In the genomic region with DNA sequence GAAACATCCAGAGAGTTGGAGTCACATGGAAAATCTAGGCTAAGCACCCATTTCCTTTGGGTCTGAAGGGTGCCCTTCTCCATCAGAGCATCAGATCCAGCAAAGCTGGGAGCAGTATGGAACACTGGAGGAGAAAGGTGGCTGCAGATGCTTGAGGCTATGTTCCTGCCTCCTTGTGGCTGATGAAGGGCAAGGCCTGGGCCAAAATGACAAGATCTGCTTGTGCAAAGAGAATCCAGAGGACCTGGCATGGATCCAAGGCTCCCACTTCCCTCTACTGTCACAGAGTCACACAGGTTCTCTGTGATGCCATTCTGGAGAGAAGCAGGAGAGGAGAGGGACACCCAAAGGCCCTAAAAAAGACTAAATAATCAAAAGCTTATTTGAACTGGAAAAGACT, we compare ENCODE assay signal across 11 cellular contexts. TPM values are rescaled to one million over a fixed set of nuclear protein-coding genes. Genes with fewer than 3 reads are reported as not detected.
A peak's percentile ranks its signal among the peaks of the same experiment; 100 is the strongest.
DNase-seq lines count a peak whose midpoint lies in the region; ATAC-seq and TF ChIP-seq lines count a peak whose summit lies in the region.
"Had no signal": no experiment of that assay in that cellular context is flagged by ENCODE, and none has a peak within 500 bp of the region (broad histone marks: within the 10 kb centered on the region; RNA-seq: fewer than 3 reads in every experiment).

No MANE protein-coding gene starts in this region.

- H4K91ac ChIP-seq in IMR-90 (ENCODE audit: insufficient read depth, low read depth, low read length): peak overlapping the region; percentile 39

- no peak overlapping the region for H2AFZ ChIP-seq in IMR-90 (replicated peaks; ENCODE audit: low read length, poor library complexity)

- H3K23ac ChIP-seq in IMR-90 (ENCODE audit: low read depth, low read length): no peak overlapping the region

- intact Hi-C loops in IMR-90 (cut with micrococcal nuclease): no loop called here
- intact Hi-C loops in Right ventricle myocardium superior (cut with DNase I): no loop called here
- intact Hi-C loops in posterior vena cava (cut with DNase I): no loop called here

- no peak for TF ChIP-seq RAD21 in IMR-90 (IDR thresholded peaks at IDR 0.05; ENCODE audit: low read length)

- H4K8ac ChIP-seq in IMR-90 (ENCODE audit: low read depth in 2 of 2, low read length in 2 of 2): peak overlapping the region in 1 of 2 experiments; percentile 65; a peak in 2 of 4 replicates

- no peaks in the 10 kb centered on the region for H4K20me1 ChIP-seq in IMR-90 (ENCODE audit: insufficient read depth, low read length)

- peak overlapping the region; percentile 65 for H2BK120ac ChIP-seq in IMR-90 (ENCODE audit: low read depth, low read length)

- H4K5ac ChIP-seq in IMR-90 (ENCODE audit: low read depth, low read length): peak overlapping the region; percentile 49

- no peak overlapping the region for H3K4me3 ChIP-seq in IMR-90 (ENCODE audit: insufficient read depth, low read depth, low read length)
- no peak overlapping the region for H3K4me3 ChIP-seq in coronary artery

- H3K9me3 ChIP-seq in IMR-90 (ENCODE audit: control insufficient read depth, insufficient read depth, low read length): peaks cover 5% of the 10 kb centered on the region

- CTCF ChIA-PET in IMR-90 (lab: Yijun Ruan, JAX): interaction anchor here (0.6 kb wide), 1 partner anchor 955 kb away, joined by 3 read pairs; no protein-coding TSS in a partner anchor

- 0 out of 3 replicates have a peak overlapping the region, but pooled peaks have one; percentile 21 for H2BK15ac ChIP-seq in IMR-90 (ENCODE audit: low read depth, low read length)

- in situ Hi-C loops in IMR-90 (cut with MboI; ENCODE audit: low sequenced_read_pairs): loop anchor here (25.0 kb wide), 1 partner anchor 1416 kb away; no protein-coding TSS in a partner anchor

- H3K36me3 ChIP-seq in IMR-90 (ENCODE audit: control insufficient read depth, insufficient read depth, low read length): no peaks in the 10 kb centered on the region

- no peaks in the 10 kb centered on the region for H3K27me3 ChIP-seq in IMR-90 (ENCODE audit: control insufficient read depth, insufficient read depth, low read length)

- no peak for ATAC-seq in IMR-90 (ENCODE audit: low read depth)
- ATAC-seq in Right ventricle myocardium superior (ENCODE audit: poor library complexity): peak; percentile 48
- no peak for ATAC-seq in GM19452 (IDR thresholded peaks at IDR 0.05; ENCODE audit: unreplicated experiment)
- ATAC-seq in HG03280 (IDR thresholded peaks at IDR 0.05; ENCODE audit: unreplicated experiment): no peak

- no peak overlapping the region for H3K4me2 ChIP-seq in IMR-90 (ENCODE audit: low read depth, low read length)

- H2AK5ac ChIP-seq in IMR-90 (ENCODE audit: low read depth, low read length): peak overlapping the region; percentile 48

- POLR2A ChIA-PET in IMR-90 (lab: Charles Lee; ENCODE audit: unreplicated experiment): no interaction called here

- no peak overlapping the region for H2BK5ac ChIP-seq in IMR-90 (ENCODE audit: low read depth, low read length, poor library complexity, severe bottlenecking)

- H2AK9ac ChIP-seq in IMR-90 (replicated peaks; ENCODE audit: low read depth, low read length, poor library complexity): no peak overlapping the region

- H3K4ac ChIP-seq in IMR-90 (ENCODE audit: low read depth, low read length): peak overlapping the region; percentile 67

- DNase-seq in IMR-90 (no peak), SKM-1 (lab: John Stamatoyannopoulos, UW; ENCODE audit: unreplicated experiment) (peak; percentile 86), Right ventricle myocardium superior (peak; percentile 77), posterior vena cava (ENCODE audit: low spot score) (peak; percentile 89), coronary artery (ENCODE audit: low spot score) (no peak)
- no peak for DNase-seq in effector CD8-positive, alpha-beta T cell (lab: John Stamatoyannopoulos, UW)
- DNase-seq: HCEC 1CT, NCI-H2107 had no signal

- H3K56ac ChIP-seq in IMR-90 (ENCODE audit: extremely low read depth, insufficient read depth, low read length): no peak overlapping the region

- H3K18ac ChIP-seq in IMR-90 (ENCODE audit: low read depth, low read length): peak overlapping the region; percentile 26; the same call in 1 of the 2 replicates

- no peak overlapping the region for H3K9ac ChIP-seq in IMR-90 (ENCODE audit: low read depth, low read length)

- H3K27ac ChIP-seq in IMR-90 (ENCODE audit: insufficient read depth, low read length) (no peak overlapping the region), coronary artery (no peak overlapping the region)

- peaks cover 5% of the 10 kb centered on the region; the same call in 1 of the 2 replicates for H3K9me1 ChIP-seq in IMR-90 (ENCODE audit: insufficient read depth, low read length)

- BruUV-seq in IMR-90 (replicated peaks; lab: Mats Ljungman, UMichigan): no TSS peak

- peak overlapping the region; percentile 47; the same call in 1 of the 2 replicates for H2BK20ac ChIP-seq in IMR-90 (ENCODE audit: low read depth, low read length)

- no peak for TF ChIP-seq POLR2A in IMR-90 (IDR thresholded peaks at IDR 0.05; ENCODE audit: low read depth, low read length)

- peaks cover 10% of the 10 kb centered on the region; the same call in 1 of the 2 replicates for H3K4me1 ChIP-seq in IMR-90 (ENCODE audit: control insufficient read depth, insufficient read depth, low read length)

- H3K79me1 ChIP-seq in IMR-90 (ENCODE audit: low read depth in 1 of 2, low read length in 2 of 2): no peaks in the 10 kb centered on the region

- TF ChIP-seq CTCF in IMR-90 (conservative IDR thresholded peaks at IDR 0.05; ENCODE audit: low read depth, low read length): no peak
- no peak for TF ChIP-seq CTCF in coronary artery (IDR thresholded peaks at IDR 0.05)

- dilution Hi-C loops in IMR-90 (cut with HindIII; ENCODE audit: low sequenced_read_pairs, unreplicated experiment): no loop called here

- 0 out of 2 replicates have a peak overlapping the region, but pooled peaks have one; percentile 56 for H3K14ac ChIP-seq in IMR-90 (replicated peaks; ENCODE audit: low read depth, low read length)

TF ChIP-seq in IMR-90, 13 proteins besides CTCF, POLR2A, EP300 and RAD21:
- TF ChIP-seq MAFK (IDR thresholded peaks at IDR 0.05; ENCODE audit: low read depth, low read length) (no peak), BHLHE40 (IDR thresholded peaks at IDR 0.05; ENCODE audit: low read depth, low read length) (no peak), RCOR1 (IDR thresholded peaks at IDR 0.05; ENCODE audit: insufficient replicate concordance, low read length) (no peak), FOS (IDR thresholded peaks at IDR 0.05; ENCODE audit: low read depth, low read length) (no peak), CEBPB (IDR thresholded peaks at IDR 0.05; ENCODE audit: low read depth, low read length) (no peak), MXI1 (IDR thresholded peaks at IDR 0.05; ENCODE audit: borderline replicate concordance, low read depth, low read length) (no peak), NFE2L2 (IDR thresholded peaks at IDR 0.05; ENCODE audit: low read depth, low read length) (no peak), RFX5 (IDR thresholded peaks at IDR 0.05; ENCODE audit: low read depth, low read length) (no peak), MAZ (IDR thresholded peaks at IDR 0.05; ENCODE audit: borderline replicate concordance, low read depth, low read length) (no peak), CHD1 (IDR thresholded peaks at IDR 0.05; ENCODE audit: low read depth, low read length) (no peak), SMC3 (IDR thresholded peaks at IDR 0.05; ENCODE audit: low read depth, low read length) (no peak)
- TF ChIP-seq, protein P1, sequence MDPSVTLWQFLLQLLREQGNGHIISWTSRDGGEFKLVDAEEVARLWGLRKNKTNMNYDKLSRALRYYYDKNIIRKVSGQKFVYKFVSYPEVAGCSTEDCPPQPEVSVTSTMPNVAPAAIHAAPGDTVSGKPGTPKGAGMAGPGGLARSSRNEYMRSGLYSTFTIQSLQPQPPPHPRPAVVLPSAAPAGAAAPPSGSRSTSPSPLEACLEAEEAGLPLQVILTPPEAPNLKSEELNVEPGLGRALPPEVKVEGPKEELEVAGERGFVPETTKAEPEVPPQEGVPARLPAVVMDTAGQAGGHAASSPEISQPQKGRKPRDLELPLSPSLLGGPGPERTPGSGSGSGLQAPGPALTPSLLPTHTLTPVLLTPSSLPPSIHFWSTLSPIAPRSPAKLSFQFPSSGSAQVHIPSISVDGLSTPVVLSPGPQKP (IDR thresholded peaks at IDR 0.05; ENCODE audit: borderline replicate concordance, low read depth, low read length): no peak
- TF ChIP-seq, protein P2, sequence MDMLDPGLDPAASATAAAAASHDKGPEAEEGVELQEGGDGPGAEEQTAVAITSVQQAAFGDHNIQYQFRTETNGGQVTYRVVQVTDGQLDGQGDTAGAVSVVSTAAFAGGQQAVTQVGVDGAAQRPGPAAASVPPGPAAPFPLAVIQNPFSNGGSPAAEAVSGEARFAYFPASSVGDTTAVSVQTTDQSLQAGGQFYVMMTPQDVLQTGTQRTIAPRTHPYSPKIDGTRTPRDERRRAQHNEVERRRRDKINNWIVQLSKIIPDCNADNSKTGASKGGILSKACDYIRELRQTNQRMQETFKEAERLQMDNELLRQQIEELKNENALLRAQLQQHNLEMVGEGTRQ (IDR thresholded peaks at IDR 0.05; ENCODE audit: low read depth, low read length): no peak

RNA-seq across cellular contexts. Expression of a gene that starts 9.2 kb away (rescaled TPM):
- total RNA-seq in IMR-90 (2012; rRNA removed): 0.54 and 0.56 TPM in 2 replicates
- polyA plus RNA-seq in IMR-90 (2012; rRNA removed): 0.09 and 0.12 TPM in 2 replicates
- polyA plus RNA-seq in IMR-90 (2012; cell fraction: cytosol; rRNA removed): 0.02 TPM in 2 replicates
- 0.11 and 0.94 TPM in 2 replicates for polyA plus RNA-seq in IMR-90 (2012; cell fraction: nucleus; rRNA removed; ENCODE audit: low replicate concordance)
- total RNA-seq in Right ventricle myocardium superior: 3.6 TPM
- 10 to 100 TPM; 13.8 to 21.1 TPM for total RNA-seq in posterior vena cava
- total RNA-seq: Daoy had no signal

RNA-seq across cellular contexts. Expression of a gene that starts 53.7 kb away (rescaled TPM):
- total RNA-seq in IMR-90 (2012; rRNA removed): under 0.01 TPM in 1 of 2 replicates, not detected in the other
- polyA plus RNA-seq in IMR-90 (2012; rRNA removed): not detected in 2 replicates
- polyA plus RNA-seq in IMR-90 (2012; cell fraction: cytosol; rRNA removed): 0.03 TPM in 1 of 2 replicates, not detected in the other
- polyA plus RNA-seq in IMR-90 (2012; cell fraction: nucleus; rRNA removed; ENCODE audit: low replicate concordance): not detected in 2 replicates
- total RNA-seq in Right ventricle myocardium superior: 0.24 TPM
- 1 to 10 TPM in 1 of 2 donors, under 1 TPM in 1; 0.33 to 1.1 TPM for total RNA-seq in posterior vena cava

Comparison
In these comparisons a context has a peak if more than half of its experiments do, and no peak if none do; other contexts are left out.
1. DNase-seq: peak in SKM-1 (single experiment), Right ventricle myocardium superior (single experiment) and posterior vena cava (single experiment); none in IMR-90 (single experiment), effector CD8-positive, alpha-beta T cell (single experiment) and coronary artery (single experiment).